Comparison of ENCODE assay signal across 1 cellular context in the genomic region with DNA sequence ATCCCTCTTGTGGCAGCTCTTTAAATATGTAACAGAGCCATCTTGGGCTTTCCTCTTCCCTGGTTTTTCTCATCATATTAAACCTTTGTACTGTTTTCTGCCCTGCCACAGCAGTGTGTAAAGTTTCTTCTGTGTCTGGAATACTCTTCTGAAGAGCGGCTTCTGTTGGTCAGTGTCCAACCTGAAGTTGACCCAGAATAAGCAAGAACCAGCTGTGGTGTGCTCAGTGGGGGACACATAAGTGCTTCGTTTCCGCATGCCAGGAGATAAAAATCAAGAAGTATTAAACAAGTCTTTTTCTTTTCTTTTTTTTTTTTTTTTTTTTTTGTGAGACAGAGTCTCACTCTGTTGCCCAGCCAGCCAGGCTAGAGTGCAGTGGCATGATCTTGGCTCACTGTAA.
TF ChIP-seq lines count a peak whose summit lies in the region.

No MANE protein-coding gene starts in this region.

TF ChIP-seq in GM23338, 12 proteins besides CTCF, POLR2A, EP300 and RAD21 (continued from another document):
- TF ChIP-seq, protein P1, sequence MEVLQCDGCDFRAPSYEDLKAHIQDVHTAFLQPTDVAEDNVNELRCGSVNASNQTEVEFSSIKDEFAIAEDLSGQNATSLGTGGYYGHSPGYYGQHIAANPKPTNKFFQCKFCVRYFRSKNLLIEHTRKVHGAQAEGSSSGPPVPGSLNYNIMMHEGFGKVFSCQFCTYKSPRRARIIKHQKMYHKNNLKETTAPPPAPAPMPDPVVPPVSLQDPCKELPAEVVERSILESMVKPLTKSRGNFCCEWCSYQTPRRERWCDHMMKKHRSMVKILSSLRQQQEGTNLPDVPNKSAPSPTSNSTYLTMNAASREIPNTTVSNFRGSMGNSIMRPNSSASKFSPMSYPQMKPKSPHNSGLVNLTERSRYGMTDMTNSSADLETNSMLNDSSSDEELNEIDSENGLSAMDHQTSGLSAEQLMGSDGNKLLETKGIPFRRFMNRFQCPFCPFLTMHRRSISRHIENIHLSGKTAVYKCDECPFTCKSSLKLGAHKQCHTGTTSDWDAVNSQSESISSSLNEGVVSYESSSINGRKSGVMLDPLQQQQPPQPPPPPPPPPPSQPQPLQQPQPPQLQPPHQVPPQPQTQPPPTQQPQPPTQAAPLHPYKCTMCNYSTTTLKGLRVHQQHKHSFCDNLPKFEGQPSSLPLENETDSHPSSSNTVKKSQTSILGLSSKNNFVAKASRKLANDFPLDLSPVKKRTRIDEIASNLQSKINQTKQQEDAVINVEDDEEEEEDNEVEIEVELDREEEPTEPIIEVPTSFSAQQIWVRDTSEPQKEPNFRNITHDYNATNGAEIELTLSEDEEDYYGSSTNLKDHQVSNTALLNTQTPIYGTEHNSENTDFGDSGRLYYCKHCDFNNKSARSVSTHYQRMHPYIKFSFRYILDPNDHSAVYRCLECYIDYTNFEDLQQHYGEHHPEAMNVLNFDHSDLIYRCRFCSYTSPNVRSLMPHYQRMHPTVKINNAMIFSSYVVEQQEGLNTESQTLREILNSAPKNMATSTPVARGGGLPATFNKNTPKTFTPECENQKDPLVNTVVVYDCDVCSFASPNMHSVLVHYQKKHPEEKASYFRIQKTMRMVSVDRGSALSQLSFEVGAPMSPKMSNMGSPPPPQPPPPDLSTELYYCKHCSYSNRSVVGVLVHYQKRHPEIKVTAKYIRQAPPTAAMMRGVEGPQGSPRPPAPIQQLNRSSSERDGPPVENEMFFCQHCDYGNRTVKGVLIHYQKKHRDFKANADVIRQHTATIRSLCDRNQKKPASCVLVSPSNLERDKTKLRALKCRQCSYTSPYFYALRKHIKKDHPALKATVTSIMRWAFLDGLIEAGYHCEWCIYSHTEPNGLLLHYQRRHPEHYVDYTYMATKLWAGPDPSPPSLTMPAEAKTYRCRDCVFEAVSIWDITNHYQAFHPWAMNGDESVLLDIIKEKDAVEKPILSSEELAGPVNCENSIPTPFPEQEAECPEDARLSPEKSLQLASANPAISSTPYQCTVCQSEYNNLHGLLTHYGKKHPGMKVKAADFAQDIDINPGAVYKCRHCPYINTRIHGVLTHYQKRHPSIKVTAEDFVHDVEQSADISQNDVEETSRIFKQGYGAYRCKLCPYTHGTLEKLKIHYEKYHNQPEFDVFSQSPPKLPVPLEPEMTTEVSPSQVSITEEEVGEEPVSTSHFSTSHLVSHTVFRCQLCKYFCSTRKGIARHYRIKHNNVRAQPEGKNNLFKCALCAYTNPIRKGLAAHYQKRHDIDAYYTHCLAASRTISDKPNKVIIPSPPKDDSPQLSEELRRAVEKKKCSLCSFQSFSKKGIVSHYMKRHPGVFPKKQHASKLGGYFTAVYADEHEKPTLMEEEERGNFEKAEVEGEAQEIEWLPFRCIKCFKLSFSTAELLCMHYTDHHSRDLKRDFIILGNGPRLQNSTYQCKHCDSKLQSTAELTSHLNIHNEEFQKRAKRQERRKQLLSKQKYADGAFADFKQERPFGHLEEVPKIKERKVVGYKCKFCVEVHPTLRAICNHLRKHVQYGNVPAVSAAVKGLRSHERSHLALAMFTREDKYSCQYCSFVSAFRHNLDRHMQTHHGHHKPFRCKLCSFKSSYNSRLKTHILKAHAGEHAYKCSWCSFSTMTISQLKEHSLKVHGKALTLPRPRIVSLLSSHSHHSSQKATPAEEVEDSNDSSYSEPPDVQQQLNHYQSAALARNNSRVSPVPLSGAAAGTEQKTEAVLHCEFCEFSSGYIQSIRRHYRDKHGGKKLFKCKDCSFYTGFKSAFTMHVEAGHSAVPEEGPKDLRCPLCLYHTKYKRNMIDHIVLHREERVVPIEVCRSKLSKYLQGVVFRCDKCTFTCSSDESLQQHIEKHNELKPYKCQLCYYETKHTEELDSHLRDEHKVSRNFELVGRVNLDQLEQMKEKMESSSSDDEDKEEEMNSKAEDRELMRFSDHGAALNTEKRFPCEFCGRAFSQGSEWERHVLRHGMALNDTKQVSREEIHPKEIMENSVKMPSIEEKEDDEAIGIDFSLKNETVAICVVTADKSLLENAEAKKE (CRISPR knock-in tag; IDR thresholded peaks at IDR 0.05) = no peak
- TF ChIP-seq POLR2AphosphoS5 (IDR thresholded peaks at IDR 0.05; ENCODE audit: low read depth) = no peak
- no peak for TF ChIP-seq STAT1 (IDR thresholded peaks at IDR 0.05; ENCODE audit: unreplicated experiment)
- no peak for TF ChIP-seq JUNB (IDR thresholded peaks at IDR 0.05; ENCODE audit: unreplicated experiment)
- no peak for TF ChIP-seq REST (IDR thresholded peaks at IDR 0.05; ENCODE audit: unreplicated experiment)
